Comparison of ENCODE assay signal across 8 cellular contexts in the genomic region with DNA sequence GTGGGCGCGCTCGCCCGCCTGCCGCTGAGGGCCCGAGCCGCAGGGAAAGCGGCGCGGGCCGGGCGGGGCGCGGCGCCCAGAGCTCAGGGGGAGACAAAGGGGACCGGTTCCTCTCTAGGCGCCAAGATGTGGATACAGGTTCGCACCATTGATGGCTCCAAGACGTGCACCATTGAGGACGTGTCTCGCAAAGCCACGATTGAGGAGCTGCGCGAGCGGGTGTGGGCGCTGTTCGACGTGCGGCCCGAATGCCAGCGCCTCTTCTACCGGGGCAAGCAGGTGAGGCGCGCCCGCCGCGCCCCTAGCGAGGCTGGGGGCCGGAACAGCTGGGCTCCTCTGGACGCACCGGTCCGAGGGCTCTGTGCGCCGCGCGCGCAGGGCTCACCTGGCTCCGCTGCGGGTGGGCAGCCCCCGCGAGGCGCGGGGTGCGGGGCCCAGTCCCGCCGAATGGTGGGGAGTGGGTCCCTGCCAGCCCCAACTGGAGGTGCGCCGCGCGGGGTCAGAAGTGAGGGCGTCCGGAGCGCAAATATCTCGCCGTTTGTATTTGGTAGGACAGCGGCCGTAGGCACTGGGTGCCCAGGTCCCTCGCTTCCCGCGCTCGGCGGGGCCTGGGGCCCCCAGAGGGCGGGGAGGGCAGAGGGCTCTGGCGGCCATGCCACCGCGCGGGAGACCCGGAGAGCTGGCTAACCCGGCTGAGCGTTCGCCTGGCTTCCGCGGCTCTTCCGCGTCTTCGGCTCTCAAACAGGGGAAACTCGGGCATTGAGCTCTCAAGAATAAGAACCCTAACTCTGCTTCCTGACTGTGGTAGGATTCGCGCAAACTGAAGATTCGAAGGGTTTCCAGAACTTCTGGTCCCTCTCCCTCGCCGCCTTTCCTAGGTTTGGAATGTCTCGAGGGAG. TPM values are rescaled to one million over a fixed set of nuclear protein-coding genes. Genes with fewer than 3 reads are reported as not detected.
DNase-seq lines count a peak whose midpoint lies in the region; ATAC-seq, FAIRE-seq and TF ChIP-seq lines count a peak whose summit lies in the region.

No MANE protein-coding gene starts in this region.

- H3K9me1 ChIP-seq in K562 (ENCODE audit: control insufficient read depth, insufficient read depth, low read length) = no peaks in the 10 kb centered on the region

- H3K9ac ChIP-seq in K562 (ENCODE audit: insufficient read depth in 1 of 2, low read depth in 2 of 2, low read length in 2 of 2) (peak overlapping the region; percentile 83 to 98), smooth muscle cell (ENCODE audit: low read depth) (peak overlapping the region; percentile 74)

- no peaks in the 10 kb centered on the region for H3F3A ChIP-seq in smooth muscle cell (ENCODE audit: low read depth)

- TF ChIP-seq EP300 in K562 (IDR thresholded peaks at IDR 0.05; ENCODE audit: low read length) = no peak

- H3K27me3 ChIP-seq in BJ (ENCODE audit: control insufficient read depth, insufficient read depth, low read length) = peaks cover 2% of the 10 kb centered on the region; the same call in 1 of the 2 replicates
- H3K27me3 ChIP-seq in K562 (ENCODE audit: control insufficient read depth in 2 of 2, insufficient read depth in 2 of 2, low read length in 2 of 2) = no peaks in the 10 kb centered on the region
- no peaks in the 10 kb centered on the region for H3K27me3 ChIP-seq in smooth muscle cell (ENCODE audit: low read depth)

- TF ChIP-seq POLR2A in K562 (conservative IDR thresholded peaks at IDR 0.05) = no peak

- TF ChIP-seq CTCF in BJ (IDR thresholded peaks at IDR 0.05; ENCODE audit: insufficient read depth, low read depth, low read length) = no peak
- TF ChIP-seq CTCF in K562 (IDR thresholded peaks at IDR 0.05 in 2 of 3, conservative IDR thresholded peaks at IDR 0.05 in 1 of 3; ENCODE audit: insufficient read depth in 2 of 3, low read depth in 1 of 3, low read length in 3 of 3) = no peak
- no peak for TF ChIP-seq CTCF in smooth muscle cell (IDR thresholded peaks at IDR 0.05; ENCODE audit: borderline replicate concordance, insufficient read depth, poor library complexity, severe bottlenecking)

- H3K9me3 ChIP-seq in K562 (replicated peaks; ENCODE audit: control insufficient read depth, insufficient read depth, low read depth, low read length) = peaks cover 5% of the 10 kb centered on the region; the same call in 1 of the 2 replicates
- H3K9me3 ChIP-seq in smooth muscle cell (replicated peaks; ENCODE audit: low read depth) = no peaks in the 10 kb centered on the region

- WGBS in K562 (ENCODE audit: insufficient coverage, low coverage, missing lambda C conversion rate) = 1% methylated on average over 36 of the region's 93 CpGs
- WGBS in smooth muscle cell (ENCODE audit: low lambda C conversion rate) = under 1% methylated on average over 57 of the region's 93 CpGs

- POLR2A ChIA-PET in BJ (lab: Charles Lee) (interaction anchor here (0.6 to 1.4 kb wide), 2 partner anchors 12 to 154 kb away, joined by 5 to 9 read pairs; no protein-coding TSS in a partner anchor), K562 (lab: Yijun Ruan, JAX) (interaction anchor here (0.6 to 3.1 kb wide), 12 partner anchors 9 to 238 kb away, joined by 3 to 18 read pairs (median 4); no protein-coding TSS in a partner anchor)

- peak; percentile 19 for ATAC-seq in GM19351 (IDR thresholded peaks at IDR 0.05; ENCODE audit: unreplicated experiment)
- ATAC-seq in HG03432 (IDR thresholded peaks at IDR 0.05; ENCODE audit: unreplicated experiment) = peak; percentile 19
- peak; percentile 50 for ATAC-seq in K562

- H3K4me2 ChIP-seq in K562 (ENCODE audit: insufficient read depth, low read length) = peak overlapping the region; percentile 83
- H3K4me2 ChIP-seq in smooth muscle cell = peak overlapping the region; percentile 85

- H3K79me2 ChIP-seq in K562 (ENCODE audit: control insufficient read depth, insufficient read depth, low read length) (peaks cover 57% of the 10 kb centered on the region), smooth muscle cell (ENCODE audit: low read depth) (peaks cover 49% of the 10 kb centered on the region)

- H3K36me3 ChIP-seq in BJ (ENCODE audit: control insufficient read depth, insufficient read depth, low read length) (no peaks in the 10 kb centered on the region), K562 (ENCODE audit: control insufficient read depth, insufficient read depth, low read length) (peaks cover 8% of the 10 kb centered on the region; the same call in 2 of the 3 replicates), smooth muscle cell (ENCODE audit: low read depth) (no peaks in the 10 kb centered on the region)

- H2AFZ ChIP-seq in K562 (ENCODE audit: low read depth, low read length) (peak overlapping the region; percentile 76), smooth muscle cell (ENCODE audit: low read depth) (peak overlapping the region; percentile 75)

- DNase-seq in BJ (ENCODE audit: low read depth) (no peak), T-helper 1 cell (peak in 3 of 5 donors; percentile 15 to 43 (median 38)), K562 (ENCODE audit: extremely low read depth in 1 of 4, low spot score in 3 of 4) (peak; percentile 21 to 27 (median 24)), iPS-NIHi11 (ENCODE audit: low spot score) (peak; percentile 41), smooth muscle cell (lab: John Stamatoyannopoulos, UW; ENCODE audit: unreplicated experiment) (no peak), NCI-H1436 (lab: John Stamatoyannopoulos, UW) (no peak)

- H4K20me1 ChIP-seq in K562 (replicated peaks; ENCODE audit: control insufficient read depth, insufficient read depth, low read length) = peaks cover 4% of the 10 kb centered on the region; the same call in 1 of the 2 replicates
- H4K20me1 ChIP-seq in smooth muscle cell (ENCODE audit: low read depth) = peaks cover 40% of the 10 kb centered on the region

- FAIRE-seq in K562 (lab: Jason Lieb, UNC) = no peak

- H3K4me3 ChIP-seq in BJ (ENCODE audit: low read depth, low read length) (peak overlapping the region; percentile 75), K562 (peak overlapping the region; percentile 90), smooth muscle cell (peak overlapping the region; percentile 57)

- TF ChIP-seq RAD21 in K562 (CRISPR knock-in tag; conservative IDR thresholded peaks at IDR 0.05 in 1 of 2, IDR thresholded peaks at IDR 0.05 in 1 of 2) = no peak

- H3K27ac ChIP-seq in K562 (ENCODE audit: extremely low read depth, low read depth, low read length) (peak overlapping the region; percentile 88), smooth muscle cell (ENCODE audit: low read depth) (peak overlapping the region; percentile 72)

- intact Hi-C loops in K562 (cut with micrococcal nuclease) = no loop called here

- in situ Hi-C loops in K562 (cut with MboI) = no loop called here

- CTCF ChIA-PET in BJ (lab: Yijun Ruan, JAX) (interaction anchor here (1.0 to 1.7 kb wide), 2 partner anchors 59 to 141 kb away, joined by 3 to 5 read pairs; no protein-coding TSS in a partner anchor), K562 (lab: Yijun Ruan, JAX; ENCODE audit: low intra/inter-chr PET ratio) (no interaction called here)

- no TSS peak for BruUV-seq in K562 (replicated peaks; lab: Mats Ljungman, UMichigan)

- H3K4me1 ChIP-seq in K562 (replicated peaks in 1 of 2; ENCODE audit: control insufficient read depth in 2 of 2, insufficient read depth in 2 of 2, low read length in 2 of 2) (peaks cover 5 to 19% of the 10 kb centered on the region in 2 experiments; a peak in 4 of 5 replicates), smooth muscle cell (ENCODE audit: low read depth) (peaks cover 28% of the 10 kb centered on the region)

TF ChIP-seq in K562, 482 proteins besides CTCF, POLR2A, EP300 and RAD21 (continues in another document):
- TF ChIP-seq, protein P1, sequence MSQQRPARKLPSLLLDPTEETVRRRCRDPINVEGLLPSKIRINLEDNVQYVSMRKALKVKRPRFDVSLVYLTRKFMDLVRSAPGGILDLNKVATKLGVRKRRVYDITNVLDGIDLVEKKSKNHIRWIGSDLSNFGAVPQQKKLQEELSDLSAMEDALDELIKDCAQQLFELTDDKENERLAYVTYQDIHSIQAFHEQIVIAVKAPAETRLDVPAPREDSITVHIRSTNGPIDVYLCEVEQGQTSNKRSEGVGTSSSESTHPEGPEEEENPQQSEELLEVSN (IDR thresholded peaks at IDR 0.05; ENCODE audit: borderline replicate concordance in 1 of 2, extremely low read depth in 1 of 2, insufficient read depth in 1 of 2, insufficient read length in 1 of 2, low read depth in 1 of 2, low read length in 1 of 2, poor library complexity in 1 of 2, severe bottlenecking in 1 of 2) = peak; percentile 2 to 34
- peak; percentile 81 for TF ChIP-seq RBFOX2 (IDR thresholded peaks at IDR 0.05; ENCODE audit: low read depth, low read length)
- TF ChIP-seq NR3C1 (CRISPR knock-in tag; IDR thresholded peaks at IDR 0.05) = 0 out of 2 replicates have a peak, but pooled peaks have one; percentile 39
- TF ChIP-seq ZFPM2 (CRISPR knock-in tag; IDR thresholded peaks at IDR 0.05) = no peak
- no peak for TF ChIP-seq CBFA2T3 (IDR thresholded peaks at IDR 0.05)
- peak; percentile 56 for TF ChIP-seq FIP1L1 (IDR thresholded peaks at IDR 0.05; ENCODE audit: low read depth, low read length, poor library complexity, severe bottlenecking)

RNA-seq across cellular contexts. Expression of a gene that starts 0.6 kb away (rescaled TPM):
- 31.1 and 49.8 TPM in 2 replicates for polyA plus RNA-seq in BJ (2011; rRNA removed)
- polyA minus RNA-seq in BJ (2011; rRNA and poly(A)+ RNA removed) = 39.9 and 45.7 TPM in 2 replicates
- total RNA-seq in K562 (2011; cell fraction: chromatin; rRNA removed; ENCODE audit: low replicate concordance) = 69.4 and 136 TPM in 2 replicates
- 28.0 and 36.7 TPM in 2 replicates for total RNA-seq in K562 (2011; cell fraction: nucleolus; rRNA removed)
- total RNA-seq in K562 (2011; cell fraction: nucleoplasm; rRNA removed) = 76.6 and 118 TPM in 2 replicates
- 17.8 and 20.8 TPM in 2 replicates for total RNA-seq in K562 (2014; rRNA removed)
- 23.7 and 25.2 TPM in 2 replicates for total RNA-seq in K562 (2014; rRNA removed; fragmentation: Illumina TruSeq; extraction: Trizol)
- 20.2 and 21.0 TPM in 2 replicates for total RNA-seq in K562 (2015; rRNA removed; fragmentation: Illumina TruSeq; extraction: Trizol)
- 19.4 and 20.3 TPM in 2 replicates for total RNA-seq in K562 (2021)
- polyA plus RNA-seq in K562 (2011; rRNA removed) = 35.8 and 39.0 TPM in 2 replicates
- polyA plus RNA-seq in K562 (2011; cell fraction: cytosol; rRNA removed) = 10.2 and 20.2 TPM in 2 replicates
- polyA plus RNA-seq in K562 (2011; cell fraction: nucleus; rRNA removed) = 112 and 120 TPM in 2 replicates
- 12.3 and 15.9 TPM in 2 replicates for polyA plus RNA-seq in K562 (2012)
- polyA plus RNA-seq in K562 (2014; fragmentation: Illumina TruSeq; extraction: Trizol) = 17.2 and 20.1 TPM in 2 replicates
- 1 to 10 TPM; 5.6 to 7.6 TPM for polyA plus RNA-seq in K562 (2014; fragmentation: Nextera tagmentation; extraction: Ambion mirVana)
- 19.0 and 20.7 TPM in 2 replicates for polyA plus RNA-seq in K562 (2014; rRNA removed)
- 47.0 and 55.5 TPM in 2 replicates for polyA minus RNA-seq in K562 (2011; rRNA and poly(A)+ RNA removed)
- 13.0 and 24.7 TPM in 2 replicates for polyA minus RNA-seq in K562 (2011; cell fraction: cytosol; rRNA and poly(A)+ RNA removed)
- 55.1 and 81.0 TPM in 2 replicates for polyA minus RNA-seq in K562 (2011; cell fraction: nucleus; rRNA and poly(A)+ RNA removed)
- total RNA-seq in smooth muscle cell = 54.5 and 54.7 TPM in 2 replicates
- polyA plus RNA-seq in smooth muscle cell = 15.6 and 20.0 TPM in 2 replicates

Comparison
In these comparisons a context has a peak if more than half of its experiments do, and no peak if none do; other contexts are left out.
1. DNase-seq: peak in T-helper 1 cell (3 of 5), K562 (4 of 4) and iPS-NIHi11 (single experiment); none in BJ (single experiment), smooth muscle cell (single experiment) and NCI-H1436 (single experiment).
2. Peak in every context shown above with its lines, with median percentiles within 50 percentile points of each other: H3K4me3 ChIP-seq and ATAC-seq.